Comparison of ENCODE assay signal across 8 cellular contexts in genomic region chr1:169485427-169486280, GRCh38. TPM values are rescaled to one million over a fixed set of nuclear protein-coding genes. Genes with fewer than 3 reads are reported as not detected.
DNase-seq lines count a peak whose midpoint lies in the region; ATAC-seq and TF ChIP-seq lines count a peak whose summit lies in the region.

TSS of gene SLC19A2 (minus strand) at chr1:169485944. CDS start at chr1:169485766, 178 bp downstream.

- in situ Hi-C loops in KBM-7 (cut with MboI; ENCODE audit: low pct_unique_long_range_greater_than_20kb, low sequenced_read_pairs): no loop called here

- WGBS in esophagus, 2 donors: 0% methylated on average over 83 to 86 of the region's 86 CpGs

- peak within 1 kb of the TSS; percentile 90 for H3K4me2 ChIP-seq in PC-9

- H3K4me3 ChIP-seq in PC-9 (peak within 1 kb of the TSS; percentile 85), esophagus (ENCODE audit: low read depth in 1 of 2, low read length in 2 of 2) (peak within 1 kb of the TSS; percentile 73 to 96), mucosa of stomach (ENCODE audit: low read length) (peak within 1 kb of the TSS; percentile 72)

- no peaks in the 10 kb centered on the region for H3K36me3 Mint-ChIP-seq in activated T-cell treated with anti-CD3 and anti-CD28 coated beads, Interleukin-2, amount 50 U/mL, for 4 hours (ENCODE audit: insufficient read depth)

- DNase-seq in DMS79 (lab: John Stamatoyannopoulos, UW): peak; percentile 97
- peak; percentile 99 for DNase-seq in KBM-7
- DNase-seq in PC-9: peak; percentile 97 to 98
- DNase-seq in activated T-cell treated with anti-CD3 and anti-CD28 coated beads, Interleukin-2, amount 50 U/mL, for 4 hours: peak; percentile 89
- peak; percentile 86 to 88 for DNase-seq in stimulated activated CD8-positive, alpha-beta memory T cell treated with anti-CD3 and anti-CD28 coated beads, Interleukin-7, amount 100 ng/mL, for 1 hour (ENCODE audit: low read depth in 2 of 2)

- H3K9ac ChIP-seq in mucosa of stomach (ENCODE audit: low read length): peak within 1 kb of the TSS; percentile 87

- no TSS peak for BruUV-seq in PC-9 (replicated peaks; lab: Mats Ljungman, UMichigan)

- peaks cover 5% of the 10 kb centered on the region; the same call in 1 of the 2 replicates for H3K9me2 ChIP-seq in PC-9 (ENCODE audit: insufficient read depth)

- CTCF ChIA-PET in PC-9 (lab: Charles Lee): interaction anchor here (0.9 kb wide), 1 partner anchor 60 kb away, joined by 3 read pairs; no protein-coding TSS in a partner anchor

- H3K4me1 Mint-ChIP-seq in activated T-cell treated with anti-CD3 and anti-CD28 coated beads, Interleukin-2, amount 50 U/mL, for 4 hours (ENCODE audit: low read depth): peaks cover 43% of the 10 kb centered on the region

- no peaks in the 10 kb centered on the region for H3K27me3 ChIP-seq in PC-9 (ENCODE audit: insufficient read depth, low read depth)
- no peaks in the 10 kb centered on the region for H3K27me3 ChIP-seq in esophagus (ENCODE audit: control insufficient read depth in 1 of 2, insufficient read depth in 2 of 2, low read length in 2 of 2)
- no peaks in the 10 kb centered on the region for H3K27me3 ChIP-seq in mucosa of stomach (ENCODE audit: control insufficient read depth, insufficient read depth, low read length)

- TF ChIP-seq CTCF in PC-9 (conservative IDR thresholded peaks at IDR 0.05): no peak; the same call in 1 of the 2 replicates

- H4K20me1 ChIP-seq in PC-9 (ENCODE audit: insufficient read depth): no peaks in the 10 kb centered on the region

- no peaks in the 10 kb centered on the region for H3K9me3 Mint-ChIP-seq in activated T-cell treated with anti-CD3 and anti-CD28 coated beads, Interleukin-2, amount 50 U/mL, for 4 hours

- H3K9me3 ChIP-seq in PC-9 (ENCODE audit: insufficient read depth, low read depth): no peaks in the 10 kb centered on the region
- H3K9me3 ChIP-seq in esophagus (ENCODE audit: control insufficient read depth in 2 of 2, insufficient read depth in 1 of 2, low read depth in 1 of 2, low read length in 1 of 2): no peaks in the 10 kb centered on the region
- H3K9me3 ChIP-seq in mucosa of stomach (ENCODE audit: control insufficient read depth, low read length): no peaks in the 10 kb centered on the region

- no peaks in the 10 kb centered on the region for H3K27me3 Mint-ChIP-seq in activated T-cell treated with anti-CD3 and anti-CD28 coated beads, Interleukin-2, amount 50 U/mL, for 4 hours (ENCODE audit: low read depth)

- H3F3A ChIP-seq in PC-9 (ENCODE audit: insufficient read depth, low read depth): peaks cover 12% of the 10 kb centered on the region

- peak within 1 kb of the TSS; percentile 88 for H3K4me3 Mint-ChIP-seq in activated T-cell treated with anti-CD3 and anti-CD28 coated beads, Interleukin-2, amount 50 U/mL, for 4 hours

- H3K27ac ChIP-seq in PC-9 (peak within 1 kb of the TSS; percentile 89), esophagus (ENCODE audit: low read depth in 2 of 2, low read length in 1 of 2) (peak within 1 kb of the TSS; percentile 96)

- H3K36me3 ChIP-seq in PC-9 (ENCODE audit: low read depth) (no peaks in the 10 kb centered on the region; the same call in 1 of the 2 replicates), esophagus (ENCODE audit: control insufficient read depth in 2 of 2, insufficient read depth in 2 of 2, low read length in 1 of 2) (no peaks in the 10 kb centered on the region), mucosa of stomach (ENCODE audit: control insufficient read depth, insufficient read depth, low read length) (no peaks in the 10 kb centered on the region)

- intact Hi-C loops in PC-9 (cut with micrococcal nuclease; ENCODE audit: unreplicated experiment): loop anchor here (1.0 to 10.0 kb wide), 6 partner anchors 12 to 309 kb away; partner anchors contain the start of genes BLZF1, METTL18 and NME7

- POLR2A ChIA-PET in PC-9 (lab: Charles Lee; ENCODE audit: unreplicated experiment): interaction anchor here (0.5 to 1.3 kb wide), 4 partner anchors 13 to 58 kb away, joined by 3 to 9 read pairs (median 4); partner anchors contain the start of gene CCDC181

- ATAC-seq in GM21717 (IDR thresholded peaks at IDR 0.05; ENCODE audit: unreplicated experiment): peak; percentile 99
- ATAC-seq in activated T-cell treated with anti-CD3 and anti-CD28 coated beads, Interleukin-2, amount 50 U/mL, for 4 hours: peak; percentile 99

- H3K4me1 ChIP-seq in PC-9 (replicated peaks; ENCODE audit: insufficient read depth) (peaks cover 38% of the 10 kb centered on the region), esophagus (ENCODE audit: control insufficient read depth in 2 of 2, insufficient read depth in 2 of 2, low read length in 1 of 2) (no peaks in the 10 kb centered on the region), mucosa of stomach (ENCODE audit: control insufficient read depth, insufficient read depth, low read length) (peaks cover 8% of the 10 kb centered on the region)

- H2AFZ ChIP-seq in PC-9: peak within 1 kb of the TSS; percentile 87

- H3K79me2 ChIP-seq in PC-9 (ENCODE audit: low read depth): peaks cover 45% of the 10 kb centered on the region

RNA-seq across cellular contexts. Expression of gene SLC19A2, which starts in this region (rescaled TPM):
- 3.9 and 4.9 TPM in 2 replicates for total RNA-seq in PC-9 (2021)
- 10 to 100 TPM in 2 of 3 donors, 1 to 10 TPM in 1; 9.1 to 13.5 (median 12.0) TPM for total RNA-seq in activated T-cell treated with anti-CD3 and anti-CD28 coated beads, Interleukin-2, amount 50 U/mL, for 4 hours
- 1 to 10 TPM; 5.7 to 8.8 TPM for polyA plus RNA-seq in esophagus

Comparison
In these comparisons a context has a peak if more than half of its experiments do, and no peak if none do; other contexts are left out.
1. Peak in every context shown above with its lines: DNase-seq, ATAC-seq, H3K4me3 ChIP-seq and H3K27ac ChIP-seq.